ENCODE assay signal across 15 cellular contexts in the genomic region with DNA sequence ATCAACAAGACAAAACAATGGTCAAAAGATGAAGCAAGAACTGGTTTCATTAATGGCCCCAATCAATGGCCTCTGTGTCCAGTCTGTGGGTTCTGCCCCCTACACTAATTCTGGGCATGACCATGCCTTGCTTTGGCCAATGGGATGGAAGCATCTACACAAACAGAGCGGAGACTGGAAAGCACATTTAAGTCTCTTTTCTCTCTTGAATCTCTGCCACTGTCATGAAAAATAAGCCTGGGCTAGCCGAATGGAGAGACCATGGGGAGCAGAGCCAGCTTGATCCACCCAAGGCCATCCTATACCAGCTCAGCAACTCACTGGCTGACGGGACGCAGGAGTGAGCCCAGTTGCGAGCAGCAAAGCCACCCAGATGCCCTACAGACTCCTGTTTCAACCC. TPM values are rescaled to one million over a fixed set of nuclear protein-coding genes. Genes with fewer than 3 reads are reported as not detected.
DNase-seq lines count a peak whose midpoint lies in the region; ATAC-seq and TF ChIP-seq lines count a peak whose summit lies in the region.
"Had no signal": no experiment of that assay in that cellular context is flagged by ENCODE, and none has a peak within 500 bp of the region (broad histone marks: within the 10 kb centered on the region; RNA-seq: fewer than 3 reads in every experiment).

No MANE protein-coding gene starts in this region.

- H3K9me3 Mint-ChIP-seq in chondrocyte (ENCODE audit: low read depth), result peaks cover 3% of the 10 kb centered on the region
- H3K9me3 Mint-ChIP-seq in activated naive CD8-positive, alpha-beta T cell treated with anti-CD3 and anti-CD28 coated beads for 36 hours, result no peaks in the 10 kb centered on the region
- H3K9me3 Mint-ChIP-seq: HFFc6 had no signal

- DNase-seq in C1 segment of cervical spinal cord (lab: John Stamatoyannopoulos, UW) (peak in 12 of 14 donors; percentile 6 to 59 (median 49)), chondrocyte (ENCODE audit: low spot score) (peak; percentile 27), inferior parietal cortex (ENCODE audit: extremely low spot score) (peak; percentile 80), posterior cingulate gyrus (peak in 7 of 10 donors; percentile 18 to 92 (median 52)), NCI-H526 (lab: John Stamatoyannopoulos, UW) (no peak)
- no peak for DNase-seq in activated naive CD8-positive, alpha-beta T cell treated with anti-CD3 and anti-CD28 coated beads for 36 hours
- DNase-seq: COR-L47, DMS53, HFFc6, NCI-H1092, NCI-H1694, NCI-H2107 had no signal

- ATAC-seq in HG03354 (IDR thresholded peaks at IDR 0.05; ENCODE audit: poor library complexity, severe bottlenecking, unreplicated experiment), result no peak
- no peak for ATAC-seq in HG02938 (IDR thresholded peaks at IDR 0.05; ENCODE audit: unreplicated experiment)
- ATAC-seq: Right ventricle myocardium inferior had no signal

- H3K4me1 Mint-ChIP-seq in chondrocyte (ENCODE audit: low read depth), result peaks cover 19% of the 10 kb centered on the region
- H3K4me1 Mint-ChIP-seq in activated naive CD8-positive, alpha-beta T cell treated with anti-CD3 and anti-CD28 coated beads for 36 hours, result no peaks in the 10 kb centered on the region

- TF ChIP-seq CTCF in chondrocyte (IDR thresholded peaks at IDR 0.05), result no peak

- H3K4me3 Mint-ChIP-seq in chondrocyte (ENCODE audit: unreplicated experiment), result no peak overlapping the region
- no peak overlapping the region for H3K4me3 Mint-ChIP-seq in activated naive CD8-positive, alpha-beta T cell treated with anti-CD3 and anti-CD28 coated beads for 36 hours
- H3K4me3 Mint-ChIP-seq: HFFc6 had no signal

- H3K27me3 Mint-ChIP-seq in chondrocyte (ENCODE audit: low read depth), result no peaks in the 10 kb centered on the region
- no peaks in the 10 kb centered on the region for H3K27me3 Mint-ChIP-seq in activated naive CD8-positive, alpha-beta T cell treated with anti-CD3 and anti-CD28 coated beads for 36 hours

- no peak overlapping the region for H3K27ac Mint-ChIP-seq in chondrocyte (ENCODE audit: unreplicated experiment)
- H3K27ac Mint-ChIP-seq in activated naive CD8-positive, alpha-beta T cell treated with anti-CD3 and anti-CD28 coated beads for 36 hours, result no peak overlapping the region
- H3K27ac Mint-ChIP-seq: HFFc6 had no signal

- no peaks in the 10 kb centered on the region for H3K36me3 Mint-ChIP-seq in chondrocyte (ENCODE audit: low read depth)
- H3K36me3 Mint-ChIP-seq in activated naive CD8-positive, alpha-beta T cell treated with anti-CD3 and anti-CD28 coated beads for 36 hours, result peaks cover 12% of the 10 kb centered on the region

- intact Hi-C loops in posterior cingulate gyrus (cut with DNase I), result loop anchor here (5.0 kb wide), 1 partner anchor 47 kb away; a partner anchor contains a TSS

RNA-seq across cellular contexts. Expression of a gene that starts 30.9 kb away (rescaled TPM):
- total RNA-seq in chondrocyte, result 5.8 to 6.5 TPM (median 6.4 TPM) in 3 replicates
- 1 to 10 TPM; 9.1 to 9.4 TPM for total RNA-seq in activated naive CD8-positive, alpha-beta T cell treated with anti-CD3 and anti-CD28 coated beads for 36 hours

RNA-seq across cellular contexts. Expression of a gene that starts 31.2 kb away (rescaled TPM):
- 62.2 to 96.6 TPM (median 66.5 TPM) in 3 replicates for total RNA-seq in chondrocyte
- total RNA-seq in activated naive CD8-positive, alpha-beta T cell treated with anti-CD3 and anti-CD28 coated beads for 36 hours, result 10 to 100 TPM; 48.7 to 49.0 TPM

RNA-seq across cellular contexts. Expression of a gene that starts 45.6 kb away (rescaled TPM):
- total RNA-seq in chondrocyte, result 254 to 259 TPM (median 256 TPM) in 3 replicates
- total RNA-seq in activated naive CD8-positive, alpha-beta T cell treated with anti-CD3 and anti-CD28 coated beads for 36 hours, result 100 to 1,000 TPM; 335 to 339 TPM

Comparison
In these comparisons a context has a peak if more than half of its experiments do, and no peak if none do; other contexts are left out.
1. DNase-seq: peak in C1 segment of cervical spinal cord (12 of 14), chondrocyte (single experiment), inferior parietal cortex (single experiment) and posterior cingulate gyrus (7 of 10); none in NCI-H526 (0 of 2) and activated naive CD8-positive, alpha-beta T cell treated with anti-CD3 and anti-CD28 coated beads for 36 hours (single experiment).